ENCODE assay signal across 8 cellular contexts in genomic region chr6:72748759-72749158, GRCh38.
DNase-seq lines count a peak whose midpoint lies in the region; ATAC-seq and TF ChIP-seq lines count a peak whose summit lies in the region.

No MANE protein-coding gene starts in this region.

- no peak overlapping the region for H3K4me3 Mint-ChIP-seq in CD8-positive, alpha-beta memory T cell

- H3K27ac ChIP-seq in CD8-positive, alpha-beta memory T cell (ENCODE audit: low read depth, low read length), result no peak overlapping the region

- no peaks in the 10 kb centered on the region for H3K36me3 ChIP-seq in CD8-positive, alpha-beta memory T cell (ENCODE audit: insufficient read depth, low read length)

- no peaks in the 10 kb centered on the region for H3K27me3 ChIP-seq in CD8-positive, alpha-beta memory T cell (ENCODE audit: insufficient read depth, low read length, poor library complexity, severe bottlenecking)

- H3K27me3 Mint-ChIP-seq in CD8-positive, alpha-beta memory T cell, result no peaks in the 10 kb centered on the region

- POLR2A ChIA-PET in CD8-positive, alpha-beta memory T cell (lab: Charles Lee), result no interaction called here

- no peak overlapping the region for H3K4me3 ChIP-seq in CD8-positive, alpha-beta memory T cell (ENCODE audit: low read length)

- H3K9me3 Mint-ChIP-seq in CD8-positive, alpha-beta memory T cell, result no peaks in the 10 kb centered on the region

- no peaks in the 10 kb centered on the region for H3K9me3 ChIP-seq in CD8-positive, alpha-beta memory T cell (ENCODE audit: low read length)

- CTCF ChIA-PET in CD8-positive, alpha-beta memory T cell (lab: Charles Lee), result no interaction called here

- H3K36me3 Mint-ChIP-seq in CD8-positive, alpha-beta memory T cell, result no peaks in the 10 kb centered on the region

- DNase-seq in DMS 273 (lab: John Stamatoyannopoulos, UW; ENCODE audit: unreplicated experiment) (peak; percentile 56), glomerular visceral epithelial cell (ENCODE audit: extremely low spot score) (peak; percentile 86), NCI-H2107 treated with DMSO at 0.1 percent for 48 hours (lab: John Stamatoyannopoulos, UW; ENCODE audit: unreplicated experiment) (no peak), NCI-H524 treated with DMSO at 0.1 percent for 48 hours (lab: John Stamatoyannopoulos, UW) (no peak), DMS114 treated with DMSO at 0.1 percent for 48 hours (lab: John Stamatoyannopoulos, UW; ENCODE audit: unreplicated experiment) (no peak)
- DNase-seq in CD8-positive, alpha-beta memory T cell, result no peak

- H3K27ac Mint-ChIP-seq in CD8-positive, alpha-beta memory T cell, result no peak overlapping the region

- H3K4me1 Mint-ChIP-seq in CD8-positive, alpha-beta memory T cell, result no peaks in the 10 kb centered on the region

- H3K4me1 ChIP-seq in CD8-positive, alpha-beta memory T cell (ENCODE audit: insufficient read depth, low read length), result no peaks in the 10 kb centered on the region

- peak; percentile 82 for ATAC-seq in GM21619 (IDR thresholded peaks at IDR 0.05; ENCODE audit: unreplicated experiment)

TF ChIP-seq in PFSK-1, 5 proteins besides CTCF, POLR2A, EP300 and RAD21:
- TF ChIP-seq REST (IDR thresholded peaks at IDR 0.05; ENCODE audit: insufficient read depth in 1 of 2, low read depth in 2 of 2, low read length in 2 of 2) (0 out of 4 replicates have a peak, but pooled peaks of 1 of the 2 experiments have one; percentile 37), SIN3A (IDR thresholded peaks at IDR 0.05; ENCODE audit: borderline replicate concordance, insufficient read depth, low read length) (peak; percentile 85; the same call in 1 of the 2 replicates), POLR2AphosphoS5 (IDR thresholded peaks at IDR 0.05; ENCODE audit: low read depth, low read length) (peak; percentile 79), TAF1 (IDR thresholded peaks at IDR 0.05; ENCODE audit: borderline replicate concordance, insufficient read depth, low read length) (peak; percentile 56; the same call in 1 of the 2 replicates), FOXP2 (optimal IDR thresholded peaks at IDR 0.05; ENCODE audit: borderline replicate concordance, extremely low read depth, extremely low read length, insufficient read depth) (no peak)

Comparison
In these comparisons a context has a peak if more than half of its experiments do, and no peak if none do; other contexts are left out.
1. DNase-seq: peak in DMS 273 (single experiment) and glomerular visceral epithelial cell (single experiment); none in NCI-H2107 treated with DMSO at 0.1 percent for 48 hours (single experiment), NCI-H524 treated with DMSO at 0.1 percent for 48 hours (single experiment), CD8-positive, alpha-beta memory T cell (0 of 5) and DMS114 treated with DMSO at 0.1 percent for 48 hours (single experiment).